In genomic region chr6:6688283-6688682, GRCh38 we compare ENCODE assay signal across 1 cellular context.
TF ChIP-seq lines count a peak whose summit lies in the region.

No MANE protein-coding gene starts in this region.

TF ChIP-seq in A549, 52 proteins besides CTCF, POLR2A, EP300 and RAD21 (continued from another document):
- no peak for TF ChIP-seq REST (IDR thresholded peaks at IDR 0.05)
- TF ChIP-seq EHF (CRISPR knock-in tag; IDR thresholded peaks at IDR 0.05) = no peak
- no peak for TF ChIP-seq MAFK (IDR thresholded peaks at IDR 0.05; ENCODE audit: partially characterized antibody)
